Comparison of ENCODE assay signal across 14 cellular contexts in the genomic region with DNA sequence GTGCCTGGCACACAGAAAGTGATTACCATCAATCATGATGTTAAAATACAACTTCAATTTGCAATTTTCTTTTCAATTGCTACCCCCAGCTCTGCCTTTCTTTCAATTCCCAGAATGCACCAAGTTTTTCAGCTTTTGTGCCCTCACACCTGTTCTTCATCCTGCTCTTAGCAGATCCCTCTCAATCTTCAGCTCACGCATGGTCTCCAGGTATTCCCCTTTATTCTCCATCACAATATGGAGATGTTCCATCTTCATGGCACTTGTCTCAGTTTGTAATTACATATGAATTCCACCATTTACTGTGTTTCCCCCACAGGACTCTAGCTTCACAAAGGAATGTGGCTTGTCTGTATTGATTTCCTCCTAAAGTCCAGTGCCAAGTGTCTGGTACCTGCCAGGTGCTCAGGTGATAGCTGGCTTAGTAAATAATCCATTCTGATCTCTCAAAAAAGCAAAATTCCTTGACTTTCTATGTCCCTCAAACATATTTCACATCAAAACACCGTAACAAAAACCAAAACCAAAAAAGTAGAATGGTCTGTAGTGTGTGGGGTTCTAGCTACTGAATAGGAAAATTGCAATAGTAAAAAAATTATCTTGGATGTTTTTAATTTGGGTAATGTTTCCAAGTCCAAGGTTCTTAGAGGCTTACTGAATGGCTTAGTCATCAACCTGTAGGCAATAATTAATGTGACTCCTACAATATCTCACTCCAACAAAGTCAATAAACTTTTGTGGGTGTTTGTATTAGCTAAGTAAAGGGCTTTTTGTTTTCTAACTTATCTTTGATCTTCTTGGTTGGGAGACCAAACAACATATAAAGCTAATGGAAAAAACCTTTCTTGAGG.
"Had no signal": no experiment of that assay in that cellular context is flagged by ENCODE, and none has a peak within 500 bp of the region (broad histone marks: within the 10 kb centered on the region; RNA-seq: fewer than 3 reads in every experiment).

No MANE protein-coding gene starts in this region.

- H3K9me3 ChIP-seq: lower lobe of right lung had no signal

- H3K36me3 ChIP-seq: lower lobe of right lung had no signal

- H3K4me3 Mint-ChIP-seq: activated CD4-positive, alpha-beta memory T cell treated with anti-CD3 and anti-CD28 coated beads for 36 hours; activated naive CD8-positive, alpha-beta T cell; activated T-cell treated with anti-CD3 and anti-CD28 coated beads, Interleukin-2, amount 50 U/mL, for 4 hours; endodermal cell; naive B cell had no signal

- H3K36me3 Mint-ChIP-seq: naive B cell had no signal

- FAIRE-seq: urothelium cell line had no signal

- H2AFZ ChIP-seq: parathyroid adenoma had no signal

- DNase-seq: activated CD4-positive, alpha-beta memory T cell treated with anti-CD3 and anti-CD28 coated beads for 36 hours; activated gamma-delta T cell; activated T-cell treated with anti-CD3 and anti-CD28 coated beads, Interleukin-2, amount 50 U/mL, for 4 hours; dermis blood vessel endothelial cell; endodermal cell; foreskin melanocyte; lower lobe of right lung; midbrain; naive B cell; T-helper 9 cell had no signal

- H3K9ac ChIP-seq: parathyroid adenoma had no signal

- ATAC-seq: activated T-cell treated with anti-CD3 and anti-CD28 coated beads, Interleukin-2, amount 50 U/mL, for 4 hours; lower lobe of right lung had no signal

- H3K9me3 Mint-ChIP-seq: activated CD4-positive, alpha-beta memory T cell treated with anti-CD3 and anti-CD28 coated beads for 36 hours; activated T-cell treated with anti-CD3 and anti-CD28 coated beads, Interleukin-2, amount 50 U/mL, for 4 hours; endodermal cell had no signal

- H3K4me3 ChIP-seq: lower lobe of right lung, skin epidermis had no signal

- H3K27ac ChIP-seq: lower lobe of right lung, parathyroid adenoma, skin epidermis had no signal

- H3K27ac Mint-ChIP-seq: activated CD4-positive, alpha-beta memory T cell treated with anti-CD3 and anti-CD28 coated beads for 36 hours; activated naive CD8-positive, alpha-beta T cell; endodermal cell had no signal
